13 cellular contexts compared by ENCODE assay signal in genomic region chr10:103849880-103850571, GRCh38. TPM values are rescaled to one million over a fixed set of nuclear protein-coding genes. Genes with fewer than 3 reads are reported as not detected.
DNase-seq lines count a peak whose midpoint lies in the region; ATAC-seq and TF ChIP-seq lines count a peak whose summit lies in the region.
"Had no signal": no experiment of that assay in that cellular context is flagged by ENCODE, and none has a peak within 500 bp of the region (broad histone marks: within the 10 kb centered on the region; RNA-seq: fewer than 3 reads in every experiment).

No MANE protein-coding gene starts in this region.

- no peak for TF ChIP-seq CTCF in BJ (IDR thresholded peaks at IDR 0.05; ENCODE audit: insufficient read depth, low read depth, low read length)

- H3K36me3 ChIP-seq in BJ (ENCODE audit: control insufficient read depth, insufficient read depth, low read length), result no peaks in the 10 kb centered on the region

- H3K4me3 ChIP-seq in BJ (ENCODE audit: low read depth, low read length), result peak overlapping the region; percentile 22

- no peak for ATAC-seq in GM21526 (IDR thresholded peaks at IDR 0.05; ENCODE audit: low FRiP score, unreplicated experiment)
- ATAC-seq in GM18909 (IDR thresholded peaks at IDR 0.05; ENCODE audit: poor library complexity, unreplicated experiment), result no peak
- ATAC-seq: effector memory CD8-positive, alpha-beta T cell had no signal

- H3K27me3 ChIP-seq in BJ (ENCODE audit: control insufficient read depth, insufficient read depth, low read length), result no peaks in the 10 kb centered on the region

- CTCF ChIA-PET in BJ (lab: Yijun Ruan, JAX), result interaction anchor here (1.0 to 12.8 kb wide), 4 partner anchors 22 to 139 kb away, joined by 3 to 160 read pairs (median 4); no protein-coding TSS in a partner anchor

- POLR2A ChIA-PET in BJ (lab: Charles Lee), result no interaction called here

- DNase-seq in BJ (ENCODE audit: low read depth) (peak; percentile 70), RKO (ENCODE audit: low spot score) (peak; percentile 90), fibroblast of gingiva (ENCODE audit: low read depth) (peak; percentile 74), non-pigmented ciliary epithelial cell (ENCODE audit: low read depth) (peak; percentile 86), T-helper 2 cell (no peak)
- DNase-seq in stimulated activated CD4-positive, alpha-beta T cell treated with anti-CD3 and anti-CD28 coated beads, Interleukin-4, amount 100 ng/mL, for 4 hours, result no peak
- DNase-seq: activated CD4-positive, alpha-beta T cell treated with anti-CD3 and anti-CD28 coated beads for 48 hours; DMS53; effector memory CD8-positive, alpha-beta T cell; NCI-H1436 treated with DMSO at 0.1 percent for 48 hours; stimulated activated CD4-positive, alpha-beta T cell treated with anti-CD3 and anti-CD28 coated beads, Interleukin-4, amount 100 ng/mL, for 1 hour had no signal

RNA-seq across cellular contexts. Expression of gene SH3PXD2A, which starts 5.3 kb away (rescaled TPM):
- 43.9 and 50.2 TPM in 2 replicates for polyA plus RNA-seq in BJ (2011; rRNA removed)
- polyA minus RNA-seq in BJ (2011; rRNA and poly(A)+ RNA removed), result 48.0 and 49.7 TPM in 2 replicates

Comparison
In these comparisons a context has a peak if more than half of its experiments do, and no peak if none do; other contexts are left out.
1. DNase-seq: peak in BJ (single experiment), RKO (single experiment), fibroblast of gingiva (single experiment) and non-pigmented ciliary epithelial cell (single experiment); none in stimulated activated CD4-positive, alpha-beta T cell treated with anti-CD3 and anti-CD28 coated beads, Interleukin-4, amount 100 ng/mL, for 4 hours (0 of 2) and T-helper 2 cell (0 of 5).